ENCODE assay signal across 8 cellular contexts in the genomic region with DNA sequence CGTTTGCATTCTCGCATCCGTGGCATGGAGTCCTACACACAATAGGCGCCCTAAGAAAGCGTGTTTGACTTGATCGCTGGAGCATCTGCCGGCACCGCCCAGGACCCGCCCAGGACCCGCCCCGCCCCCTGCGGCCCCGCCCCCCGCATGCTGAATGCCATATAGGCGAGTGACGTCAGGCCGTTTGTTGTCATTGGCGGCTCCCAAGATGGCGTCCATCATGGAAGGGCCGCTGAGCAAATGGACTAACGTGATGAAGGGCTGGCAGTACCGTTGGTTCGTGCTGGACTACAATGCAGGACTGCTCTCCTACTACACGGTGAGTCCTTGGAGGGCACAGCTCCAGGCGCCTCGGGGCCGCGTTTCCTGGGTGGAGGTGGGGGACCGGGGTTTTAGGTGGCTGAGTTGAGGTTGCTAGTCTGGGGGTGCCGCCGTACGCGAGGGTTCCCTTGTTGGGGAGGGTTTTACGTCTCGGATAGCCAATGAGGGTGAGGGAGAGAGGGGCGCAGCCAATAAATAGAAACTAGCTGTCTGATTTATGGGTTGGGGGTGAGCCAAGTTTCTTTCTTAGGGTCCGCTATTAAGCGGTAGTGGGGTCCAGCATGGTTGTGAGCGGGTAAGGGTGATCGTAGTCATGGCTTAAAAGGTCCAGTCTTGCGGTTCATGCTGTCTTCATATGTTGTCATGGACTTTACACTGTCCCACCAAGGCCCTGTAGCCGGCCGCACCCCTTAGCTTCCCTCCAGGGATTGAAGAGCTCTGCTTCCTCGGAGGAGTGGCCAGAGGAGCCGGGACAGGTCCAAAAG. TPM values are rescaled to one million over a fixed set of nuclear protein-coding genes. Genes with fewer than 3 reads are reported as not detected.
A peak's percentile ranks its signal among the peaks of the same experiment; 100 is the strongest.
DNase-seq lines count a peak whose midpoint lies in the region; ATAC-seq and TF ChIP-seq lines count a peak whose summit lies in the region.

A gene with protein sequence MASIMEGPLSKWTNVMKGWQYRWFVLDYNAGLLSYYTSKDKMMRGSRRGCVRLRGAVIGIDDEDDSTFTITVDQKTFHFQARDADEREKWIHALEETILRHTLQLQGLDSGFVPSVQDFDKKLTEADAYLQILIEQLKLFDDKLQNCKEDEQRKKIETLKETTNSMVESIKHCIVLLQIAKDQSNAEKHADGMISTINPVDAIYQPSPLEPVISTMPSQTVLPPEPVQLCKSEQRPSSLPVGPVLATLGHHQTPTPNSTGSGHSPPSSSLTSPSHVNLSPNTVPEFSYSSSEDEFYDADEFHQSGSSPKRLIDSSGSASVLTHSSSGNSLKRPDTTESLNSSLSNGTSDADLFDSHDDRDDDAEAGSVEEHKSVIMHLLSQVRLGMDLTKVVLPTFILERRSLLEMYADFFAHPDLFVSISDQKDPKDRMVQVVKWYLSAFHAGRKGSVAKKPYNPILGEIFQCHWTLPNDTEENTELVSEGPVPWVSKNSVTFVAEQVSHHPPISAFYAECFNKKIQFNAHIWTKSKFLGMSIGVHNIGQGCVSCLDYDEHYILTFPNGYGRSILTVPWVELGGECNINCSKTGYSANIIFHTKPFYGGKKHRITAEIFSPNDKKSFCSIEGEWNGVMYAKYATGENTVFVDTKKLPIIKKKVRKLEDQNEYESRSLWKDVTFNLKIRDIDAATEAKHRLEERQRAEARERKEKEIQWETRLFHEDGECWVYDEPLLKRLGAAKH (plus strand): TSS at position 190 of the 806 bp plus-strand sequence. CDS start 19 bp downstream, at position 209.

- peak; percentile 97 for DNase-seq in NCI-H82 (lab: John Stamatoyannopoulos, UW)
- DNase-seq in activated CD4-positive, alpha-beta T cell treated with anti-CD3 and anti-CD28 coated beads, Interleukin-2, amount 50 U/mL, for 48 hours = peak; percentile 86
- peak; percentile 83 to 93 for DNase-seq in dermis microvascular lymphatic vessel endothelial cell (ENCODE audit: low read depth in 2 of 2)
- peak; percentile 90 to 97 for DNase-seq in lower leg skin (ENCODE audit: low spot score in 2 of 2)
- peak; percentile 82 to 84 for DNase-seq in stimulated activated CD4-positive, alpha-beta T cell treated with anti-CD3 and anti-CD28 coated beads, Interleukin-4, amount 100 ng/mL, for 4 hours

- H3K4me3 ChIP-seq in lower leg skin (ENCODE audit: low read depth, poor library complexity, severe bottlenecking) = peak within 1 kb of the TSS; percentile 81

- intact Hi-C loops in lower leg skin (cut with DNase I; ENCODE audit: low total_unique reads) = no loop called here

- peak within 1 kb of the TSS; percentile 77 for H3K27ac ChIP-seq in C4-2B

- WGBS in lower leg skin, 2 donors = 0% methylated on average over 38 to 45 of the region's 45 CpGs

- ATAC-seq in GM19397 (IDR thresholded peaks at IDR 0.05; ENCODE audit: unreplicated experiment) = peak; percentile 86
- peak; percentile 84 for ATAC-seq in HG03571 (IDR thresholded peaks at IDR 0.05; ENCODE audit: unreplicated experiment)

- no peak for TF ChIP-seq CTCF in C4-2B (conservative IDR thresholded peaks at IDR 0.05)
- TF ChIP-seq CTCF in lower leg skin (IDR thresholded peaks at IDR 0.05) = peak in 1 of 3 donors; percentile 20

- peak in 1 of 2 donors; percentile 43 for TF ChIP-seq POLR2A in lower leg skin (IDR thresholded peaks at IDR 0.05)

RNA-seq across cellular contexts. Expression of the gene that starts here (rescaled TPM):
- total RNA-seq in dermis microvascular lymphatic vessel endothelial cell (83.4 and 93.6 TPM in 2 replicates), lower leg skin (10 to 100 TPM; 35.9 to 56.9 (median 46.9) TPM)

Comparison
In these comparisons a context has a peak if more than half of its experiments do, and no peak if none do; other contexts are left out.
1. Peak in every context shown above with its lines: DNase-seq, ATAC-seq, H3K4me3 ChIP-seq and H3K27ac ChIP-seq.